In genomic region chr4:2483237-2483636, GRCh38 we compare ENCODE assay signal across 11 cellular contexts. TPM values are rescaled to one million over a fixed set of nuclear protein-coding genes. Genes with fewer than 3 reads are reported as not detected.
DNase-seq lines count a peak whose midpoint lies in the region; ATAC-seq, FAIRE-seq and TF ChIP-seq lines count a peak whose summit lies in the region.
"Had no signal": no experiment of that assay in that cellular context is flagged by ENCODE, and none has a peak within 500 bp of the region (broad histone marks: within the 10 kb centered on the region; RNA-seq: fewer than 3 reads in every experiment).

No MANE protein-coding gene starts in this region.

- H3K9me3 ChIP-seq in CD4-positive, alpha-beta T cell (ENCODE audit: control insufficient read depth, low read length) = no peaks in the 10 kb centered on the region
- H3K9me3 ChIP-seq in OCI-LY3 (ENCODE audit: insufficient read depth, low read length) = no peaks in the 10 kb centered on the region
- no peaks in the 10 kb centered on the region for H3K9me3 ChIP-seq in psoas muscle

- POLR2A ChIA-PET in CD4-positive, alpha-beta T cell (lab: Charles Lee) = interaction anchor here (1.0 to 6.4 kb wide), 3 partner anchors 13 to 53 kb away, joined by 3 to 74 read pairs (median 6); partner anchors contain the start of genes FAM193A and RNF4

- intact Hi-C loops in CD4-positive, alpha-beta T cell (cut with DNase I, micrococcal nuclease) = loop anchor here in 1 of 2 experiments (5.0 kb wide), 1 partner anchor 49 kb away; no protein-coding TSS in a partner anchor
- intact Hi-C loops in psoas muscle (cut with DNase I) = no loop called here

- CTCF ChIA-PET in CD4-positive, alpha-beta T cell (lab: Charles Lee) = interaction anchor here (0.6 to 1.0 kb wide), 2 partner anchors 14 to 51 kb away, joined by 3 read pairs; partner anchors contain the start of gene RNF4

- H3K36me3 ChIP-seq in OCI-LY3 (replicated peaks; ENCODE audit: low read depth, low read length) = peaks cover 8% of the 10 kb centered on the region
- H3K36me3 ChIP-seq in psoas muscle (ENCODE audit: insufficient read depth in 1 of 2, low read depth in 1 of 2) = peaks cover 0 to 2% of the 10 kb centered on the region in 2 donors

- no peaks in the 10 kb centered on the region for H3K27me3 ChIP-seq in CD4-positive, alpha-beta T cell (ENCODE audit: control insufficient read depth, insufficient read depth, low read length)
- no peaks in the 10 kb centered on the region for H3K27me3 ChIP-seq in OCI-LY3 (ENCODE audit: low read depth, low read length)
- H3K27me3 ChIP-seq in psoas muscle (ENCODE audit: insufficient read depth in 3 of 3, low read length in 2 of 3) = no peaks in the 10 kb centered on the region

- H3K4me1 ChIP-seq in OCI-LY3 (ENCODE audit: low read length) (peaks cover 74% of the 10 kb centered on the region), psoas muscle (peaks cover 61% of the 10 kb centered on the region)

- no peak for FAIRE-seq in frontal cortex (lab: Jason Lieb, UNC)

- H3K36me3 Mint-ChIP-seq in CD4-positive, alpha-beta T cell (ENCODE audit: low read depth) = peaks cover 33% of the 10 kb centered on the region
- H3K36me3 Mint-ChIP-seq: mesothelial cell of epicardium had no signal

- 86 to 92% (median 91%) methylated on average over 3 of the region's 3 CpGs for WGBS in psoas muscle, 3 donors

- peak overlapping the region; percentile 80 for H3K4me3 Mint-ChIP-seq in CD4-positive, alpha-beta T cell
- H3K4me3 Mint-ChIP-seq: mesothelial cell of epicardium had no signal

- H3K27ac ChIP-seq in CD4-positive, alpha-beta T cell (ENCODE audit: low read depth, low read length) = no peak overlapping the region
- H3K27ac ChIP-seq in OCI-LY3 (ENCODE audit: low read length) (peak overlapping the region; percentile 94), epithelial cell of prostate (peak overlapping the region; percentile 23), psoas muscle (peak overlapping the region; percentile 33)

- peaks cover 100% of the 10 kb centered on the region for H3K79me2 ChIP-seq in OCI-LY3 (ENCODE audit: low read length)

- peak overlapping the region; percentile 68; the same call in 1 of the 2 replicates for H3K9ac ChIP-seq in OCI-LY3 (ENCODE audit: low read length)

- no peak for ATAC-seq in CD4-positive, alpha-beta T cell (ENCODE audit: poor library complexity)
- ATAC-seq in psoas muscle = no peak

- H3K4me3 ChIP-seq in OCI-LY3 (ENCODE audit: low read length) = peak overlapping the region; percentile 67
- H3K4me3 ChIP-seq in psoas muscle = no peak overlapping the region

- H4K20me1 ChIP-seq in OCI-LY3 (ENCODE audit: insufficient read depth, low read length) = peaks cover 95% of the 10 kb centered on the region

- no peaks in the 10 kb centered on the region for H3K27me3 Mint-ChIP-seq in CD4-positive, alpha-beta T cell

- TF ChIP-seq CTCF in CD4-positive, alpha-beta T cell (IDR thresholded peaks at IDR 0.05) = no peak
- TF ChIP-seq CTCF in OCI-LY3 (IDR thresholded peaks at IDR 0.05; ENCODE audit: low read depth, low read length) = no peak
- no peak for TF ChIP-seq CTCF in psoas muscle (IDR thresholded peaks at IDR 0.05)

- no peak for DNase-seq in CD4-positive, alpha-beta T cell
- DNase-seq in epithelial cell of prostate (ENCODE audit: low read depth, low spot score) = no peak
- DNase-seq in psoas muscle = no peak
- DNase-seq in AG08396 (ENCODE audit: low spot score) = no peak
- DNase-seq in frontal cortex (ENCODE audit: low spot score in 2 of 2) = no peak
- no peak for DNase-seq in NCI-H345 treated with DMSO at 0.1 percent for 48 hours (lab: John Stamatoyannopoulos, UW; ENCODE audit: unreplicated experiment)
- DNase-seq in AG08395 (ENCODE audit: low spot score) = no peak
- DNase-seq: DMS 273 treated with DMSO at 0.1 percent for 48 hours, NCI-H1105 had no signal

- H3K27ac Mint-ChIP-seq in CD4-positive, alpha-beta T cell = peak overlapping the region; percentile 78

- H3K4me1 Mint-ChIP-seq in CD4-positive, alpha-beta T cell (ENCODE audit: low read depth) = peaks cover 92% of the 10 kb centered on the region

- H3K4me2 ChIP-seq in OCI-LY3 (ENCODE audit: low read length) = peak overlapping the region; percentile 79

- H3K9me3 Mint-ChIP-seq in CD4-positive, alpha-beta T cell = no peaks in the 10 kb centered on the region
- H3K9me3 Mint-ChIP-seq: mesothelial cell of epicardium had no signal

- H2AFZ ChIP-seq in OCI-LY3 (ENCODE audit: low read depth, low read length) = no peak overlapping the region

RNA-seq across cellular contexts. Expression of gene RNF4, which starts 14.3 kb away (rescaled TPM):
- 100 to 1,000 TPM; 106 to 109 TPM for total RNA-seq in CD4-positive, alpha-beta T cell
- 10 to 100 TPM; 20.1 to 37.7 (median 31.3) TPM for total RNA-seq in psoas muscle
- polyA plus RNA-seq in psoas muscle = 10 to 100 TPM; 18.1 to 50.2 (median 30.7) TPM
- total RNA-seq in frontal cortex = 28.1 TPM

RNA-seq across cellular contexts. Expression of gene FAM193A, which starts 53.2 kb away (rescaled TPM):
- 10 to 100 TPM; 28.4 to 30.0 TPM for total RNA-seq in CD4-positive, alpha-beta T cell
- total RNA-seq in psoas muscle (10 to 100 TPM; 14.6 to 20.0 (median 17.9) TPM), frontal cortex (17.1 TPM)
- polyA plus RNA-seq in psoas muscle = 10 to 100 TPM in 1 of 3 donors, 1 to 10 TPM in 2; 7.5 to 14.4 (median 9.3) TPM
